In the genomic region with DNA sequence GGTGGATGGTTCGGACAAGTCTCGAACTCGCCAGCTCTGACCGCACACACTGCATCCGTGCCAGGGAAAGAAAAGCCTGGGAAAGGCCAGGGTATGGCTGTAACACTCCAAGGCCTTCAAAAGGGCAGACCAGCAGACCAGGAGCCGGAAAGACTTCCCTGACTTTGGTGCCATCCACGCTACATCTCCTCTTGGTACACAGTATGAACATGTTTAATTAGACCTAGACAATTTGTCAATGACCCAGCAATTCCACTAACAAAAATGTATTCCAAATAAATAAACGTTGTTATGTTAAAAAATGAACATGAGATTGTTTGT, we compare ENCODE assay signal across 10 cellular contexts. TPM values are rescaled to one million over a fixed set of nuclear protein-coding genes. Genes with fewer than 3 reads are reported as not detected.
DNase-seq lines count a peak whose midpoint lies in the region; ATAC-seq and TF ChIP-seq lines count a peak whose summit lies in the region.
"Had no signal": no experiment of that assay in that cellular context is flagged by ENCODE, and none has a peak within 500 bp of the region (broad histone marks: within the 10 kb centered on the region; RNA-seq: fewer than 3 reads in every experiment).

No MANE protein-coding gene starts in this region.

- peaks cover 12% of the 10 kb centered on the region; the same call in 1 of the 2 replicates for H3K36me3 ChIP-seq in BLaER1

- peak overlapping the region; percentile 94 to 95 for H3K27ac Mint-ChIP-seq in effector memory CD8-positive, alpha-beta T cell
- H3K27ac Mint-ChIP-seq in neural crest cell (ENCODE audit: unreplicated experiment): peak overlapping the region; percentile 99

- no peaks in the 10 kb centered on the region for H3K9me3 ChIP-seq in BLaER1

- peak overlapping the region; percentile 84 for H3K4me2 ChIP-seq in BLaER1

- H3K27me3 ChIP-seq in BLaER1: no peaks in the 10 kb centered on the region

- DNase-seq in NB4 (ENCODE audit: low read depth) (no peak), neural crest cell (ENCODE audit: low read depth, low spot score) (no peak), T-helper 9 cell (no peak), GOT3 (lab: John Stamatoyannopoulos, UW) (no peak)
- DNase-seq in effector memory CD8-positive, alpha-beta T cell: no peak
- DNase-seq in stimulated activated CD4-positive, alpha-beta T cell treated with anti-CD3 and anti-CD28 coated beads, Interleukin-4, amount 100 ng/mL, for 4 hours: no peak

- H4K20me1 ChIP-seq in BLaER1: peaks cover 40% of the 10 kb centered on the region

- peaks cover 21 to 35% of the 10 kb centered on the region in 2 donors for H3K4me1 Mint-ChIP-seq in effector memory CD8-positive, alpha-beta T cell (ENCODE audit: low read depth in 2 of 2)
- H3K4me1 Mint-ChIP-seq in neural crest cell: peaks cover 26% of the 10 kb centered on the region

- H3K27ac ChIP-seq in BLaER1: peak overlapping the region; percentile 99

- peak overlapping the region; percentile 89 to 92 for H3K4me3 Mint-ChIP-seq in effector memory CD8-positive, alpha-beta T cell
- peak overlapping the region; percentile 96 for H3K4me3 Mint-ChIP-seq in neural crest cell

- TF ChIP-seq CTCF in NB4 (IDR thresholded peaks at IDR 0.05; ENCODE audit: low read depth, low read length) (no peak), neural crest cell (conservative IDR thresholded peaks at IDR 0.05) (no peak)

- no peak for ATAC-seq in effector memory CD8-positive, alpha-beta T cell (replicated peaks)
- ATAC-seq in GM19351 (IDR thresholded peaks at IDR 0.05; ENCODE audit: unreplicated experiment): no peak

- H3K9ac ChIP-seq in BLaER1: peak overlapping the region; percentile 98

- peaks cover 12% of the 10 kb centered on the region for H3K36me3 Mint-ChIP-seq in effector memory CD8-positive, alpha-beta T cell (ENCODE audit: insufficient read depth)
- H3K36me3 Mint-ChIP-seq in neural crest cell (ENCODE audit: low read depth): no peaks in the 10 kb centered on the region

- no peaks in the 10 kb centered on the region for H3K9me3 Mint-ChIP-seq in effector memory CD8-positive, alpha-beta T cell
- no peaks in the 10 kb centered on the region for H3K9me3 Mint-ChIP-seq in neural crest cell

- H3K4me1 ChIP-seq in BLaER1: peaks cover 47% of the 10 kb centered on the region

- TF ChIP-seq POLR2A in NB4 (IDR thresholded peaks at IDR 0.05; ENCODE audit: extremely low read depth, insufficient read length): no peak

- H3K4me3 ChIP-seq in BLaER1 (peak overlapping the region; percentile 99), NB4 (ENCODE audit: low read depth, low read length) (peak overlapping the region; percentile 74)

- H3K27me3 Mint-ChIP-seq in effector memory CD8-positive, alpha-beta T cell: peaks cover 6 to 9% of the 10 kb centered on the region in 2 donors
- peaks cover 7% of the 10 kb centered on the region for H3K27me3 Mint-ChIP-seq in neural crest cell (ENCODE audit: low read depth)

RNA-seq across cellular contexts. Expression of a gene that starts 0.6 kb away (rescaled TPM):
- 27.1 and 27.2 TPM in 2 replicates for total RNA-seq in neural crest cell

RNA-seq across cellular contexts. Expression of a gene that starts 17.7 kb away (rescaled TPM):
- total RNA-seq in neural crest cell: 22.1 and 23.3 TPM in 2 replicates

RNA-seq across cellular contexts. Expression of a gene that starts 46.4 kb away (rescaled TPM):
- total RNA-seq in neural crest cell: 0.25 and 0.26 TPM in 2 replicates
- total RNA-seq: lung microvascular endothelial cell, RPMI7951 had no signal

RNA-seq across cellular contexts. Expression of a gene that starts 53.5 kb away (rescaled TPM):
- 81.1 and 88.6 TPM in 2 replicates for total RNA-seq in neural crest cell

RNA-seq across cellular contexts. Expression of a gene that starts 57.6 kb away (rescaled TPM):
- total RNA-seq in neural crest cell: 59.7 and 60.9 TPM in 2 replicates
